ENCODE assay signal across 8 cellular contexts in the genomic region with DNA sequence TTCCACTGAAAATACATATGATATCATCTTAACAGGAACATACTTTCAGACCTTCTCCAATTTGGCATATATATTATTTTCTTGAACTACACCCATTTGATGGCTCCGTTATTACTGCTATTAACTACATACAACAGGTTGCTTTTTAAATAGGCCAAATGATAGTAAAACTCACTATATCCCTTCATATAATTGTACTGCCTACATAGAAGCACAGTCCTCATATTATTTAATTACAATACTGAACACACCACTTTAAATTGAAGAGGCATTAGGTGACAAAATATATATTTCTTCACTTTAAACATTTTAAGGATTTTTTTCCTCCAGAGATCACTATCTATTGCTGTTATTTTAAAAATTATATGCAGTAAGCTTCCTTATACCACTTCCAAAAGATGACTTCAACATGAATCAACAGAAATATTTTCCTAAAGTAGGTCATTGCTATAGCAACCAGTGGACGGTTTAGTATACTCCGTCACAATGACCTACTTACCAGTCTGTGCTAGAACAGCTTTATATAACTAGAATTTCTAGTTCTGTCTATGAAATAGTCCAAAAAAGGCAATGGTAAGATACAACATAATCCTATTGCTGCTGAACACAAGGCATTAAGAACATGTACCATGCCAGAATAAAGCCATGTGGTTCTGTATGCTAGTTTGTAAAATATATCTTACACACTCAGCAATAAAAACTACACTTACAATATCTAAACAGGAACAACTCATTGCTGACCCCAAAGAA. TPM values are rescaled to one million over a fixed set of nuclear protein-coding genes. Genes with fewer than 3 reads are reported as not detected.
DNase-seq lines count a peak whose midpoint lies in the region; ATAC-seq, FAIRE-seq and TF ChIP-seq lines count a peak whose summit lies in the region.

No MANE protein-coding gene starts in this region.

- H3K4me3 ChIP-seq in kidney (ENCODE audit: low read length in 2 of 2) = no peak overlapping the region

- H3K9ac ChIP-seq in kidney (ENCODE audit: low read length in 2 of 2) = peak overlapping the region in 1 of 2 donors; percentile 14

- peak overlapping the region in 1 of 2 donors; percentile 84 for H3K27ac Mint-ChIP-seq in stimulated activated naive CD8-positive, alpha-beta T cell treated with anti-CD3 and anti-CD28 coated beads, Interleukin-15, amount 100 ng/mL, for 72 hours

- peak; percentile 3 for TF ChIP-seq CTCF in kidney (IDR thresholded peaks at IDR 0.05; ENCODE audit: borderline replicate concordance, extremely low read depth, insufficient read depth)

- H3K27ac ChIP-seq in kidney (ENCODE audit: low read depth in 2 of 2, low read length in 2 of 2) = peak overlapping the region; percentile 30 to 88

- no peak overlapping the region for H3K4me3 Mint-ChIP-seq in stimulated activated naive CD8-positive, alpha-beta T cell treated with anti-CD3 and anti-CD28 coated beads, Interleukin-15, amount 100 ng/mL, for 72 hours

- FAIRE-seq in kidney (lab: Jason Lieb, UNC) = peak; percentile 99

- peaks cover 5 to 24% of the 10 kb centered on the region in 2 donors for H3K4me1 ChIP-seq in kidney (ENCODE audit: control insufficient read depth in 1 of 2, insufficient read depth in 1 of 2, low read depth in 1 of 2, low read length in 2 of 2)

- H3K4me1 Mint-ChIP-seq in stimulated activated naive CD8-positive, alpha-beta T cell treated with anti-CD3 and anti-CD28 coated beads, Interleukin-15, amount 100 ng/mL, for 72 hours = peaks cover 15% of the 10 kb centered on the region

- no peaks in the 10 kb centered on the region for H3K27me3 Mint-ChIP-seq in stimulated activated naive CD8-positive, alpha-beta T cell treated with anti-CD3 and anti-CD28 coated beads, Interleukin-15, amount 100 ng/mL, for 72 hours

- in situ Hi-C loops in T47D (cut with HindIII; ENCODE audit: low pct_unique_long_range_greater_than_20kb, low sequenced_read_pairs) = no loop called here

- no peaks in the 10 kb centered on the region for H3K9me3 Mint-ChIP-seq in stimulated activated naive CD8-positive, alpha-beta T cell treated with anti-CD3 and anti-CD28 coated beads, Interleukin-15, amount 100 ng/mL, for 72 hours

- ATAC-seq in stimulated activated naive CD8-positive, alpha-beta T cell treated with anti-CD3 and anti-CD28 coated beads, Interleukin-15, amount 100 ng/mL, for 72 hours = peak; percentile 79
- no peak for ATAC-seq in GM21576 (IDR thresholded peaks at IDR 0.05; ENCODE audit: unreplicated experiment)

- H3K9me3 ChIP-seq in kidney (ENCODE audit: control insufficient read depth in 1 of 2, low read length in 2 of 2) = no peaks in the 10 kb centered on the region

- H3K36me3 ChIP-seq in kidney (ENCODE audit: control insufficient read depth in 1 of 2, insufficient read depth in 2 of 2, low read length in 2 of 2) = no peaks in the 10 kb centered on the region

- DNase-seq in DMS79 (lab: John Stamatoyannopoulos, UW) (peak; percentile 21), NCI-H2081 treated with DMSO at 0.1 percent for 48 hours (lab: John Stamatoyannopoulos, UW) (peak; percentile 37), T47D (ENCODE audit: low read depth in 1 of 2, low spot score in 1 of 2) (peak; percentile 37 to 94), kidney (no peak), NCI-H187 (lab: John Stamatoyannopoulos, UW) (no peak), NCI-H446 (lab: John Stamatoyannopoulos, UW) (no peak)
- no peak for DNase-seq in stimulated activated naive CD8-positive, alpha-beta T cell treated with anti-CD3 and anti-CD28 coated beads, Interleukin-15, amount 100 ng/mL, for 72 hours

- intact Hi-C loops in kidney (cut with DNase I) = no loop called here

RNA-seq across cellular contexts. Expression of a gene that starts 40.5 kb away (rescaled TPM):
- total RNA-seq in kidney = 15.0 TPM
- polyA plus RNA-seq in kidney (ENCODE audit: insufficient read depth, low read depth, low replicate concordance) = 26.2 TPM

Comparison
In these comparisons a context has a peak if more than half of its experiments do, and no peak if none do; other contexts are left out.
1. DNase-seq: peak in DMS79 (single experiment), NCI-H2081 treated with DMSO at 0.1 percent for 48 hours (single experiment) and T47D (2 of 2); none in kidney (single experiment), stimulated activated naive CD8-positive, alpha-beta T cell treated with anti-CD3 and anti-CD28 coated beads, Interleukin-15, amount 100 ng/mL, for 72 hours (0 of 2), NCI-H187 (0 of 2) and NCI-H446 (0 of 2).